1 cellular context compared by ENCODE assay signal in the genomic region with DNA sequence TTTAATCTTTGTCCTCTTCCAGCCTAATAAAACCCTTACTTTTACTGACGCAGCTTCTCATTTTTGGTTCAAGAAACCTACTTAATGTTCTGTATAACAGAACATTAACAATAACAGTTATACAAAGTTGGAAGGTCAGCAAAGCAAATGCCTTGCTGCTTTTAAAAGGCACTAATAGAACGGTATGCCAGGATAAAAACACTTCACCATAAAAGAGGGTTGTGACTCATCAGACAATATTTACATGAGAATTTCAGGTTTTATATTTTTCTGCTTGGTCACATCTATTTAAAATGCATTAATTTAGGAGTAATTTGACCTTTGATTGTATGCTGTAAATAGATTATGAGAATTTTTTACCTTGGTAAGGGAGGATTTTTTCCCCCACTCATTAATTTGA.
TF ChIP-seq lines count a peak whose summit lies in the region.

No MANE protein-coding gene starts in this region.

TF ChIP-seq in endothelial cell of umbilical vein, 7 proteins besides CTCF, POLR2A, EP300 and RAD21:
- no peak for TF ChIP-seq FOS (IDR thresholded peaks at IDR 0.05; ENCODE audit: borderline replicate concordance, insufficient read depth, low read length)
- TF ChIP-seq EZH2 (IDR thresholded peaks at IDR 0.05; ENCODE audit: borderline replicate concordance, low read depth, low read length, severe bottlenecking): no peak
- TF ChIP-seq GATA2 (IDR thresholded peaks at IDR 0.05; ENCODE audit: insufficient read depth, insufficient read length, low read depth, low read length): no peak
- TF ChIP-seq, protein P1, sequence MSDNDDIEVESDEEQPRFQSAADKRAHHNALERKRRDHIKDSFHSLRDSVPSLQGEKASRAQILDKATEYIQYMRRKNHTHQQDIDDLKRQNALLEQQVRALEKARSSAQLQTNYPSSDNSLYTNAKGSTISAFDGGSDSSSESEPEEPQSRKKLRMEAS (IDR thresholded peaks at IDR 0.05; ENCODE audit: insufficient read depth, insufficient read length): no peak
- no peak for TF ChIP-seq JUN (IDR thresholded peaks at IDR 0.05; ENCODE audit: borderline replicate concordance, insufficient read depth, insufficient read length, low read depth)
- TF ChIP-seq MYC (IDR thresholded peaks at IDR 0.05; ENCODE audit: low read depth, low read length): no peak
- TF ChIP-seq POLR2AphosphoS5 (IDR thresholded peaks at IDR 0.05; ENCODE audit: insufficient read depth, low read depth, low read length): no peak
